In genomic region chr7:8325067-8325466, GRCh38 we compare ENCODE assay signal across 17 cellular contexts.
DNase-seq lines count a peak whose midpoint lies in the region; ATAC-seq lines count a peak whose summit lies in the region.
"Had no signal": no experiment of that assay in that cellular context is flagged by ENCODE, and none has a peak within 500 bp of the region (broad histone marks: within the 10 kb centered on the region; RNA-seq: fewer than 3 reads in every experiment).

No MANE protein-coding gene starts in this region.

- DNase-seq in COLO829 (ENCODE audit: low spot score): peak; percentile 19
- peak; percentile 23 for DNase-seq in LHCN-M2 (ENCODE audit: low read depth)
- peak; percentile 68 for DNase-seq in SW480 (ENCODE audit: low spot score)
- peak; percentile 16 for DNase-seq in epithelial cell of prostate (ENCODE audit: low read depth, low spot score)
- DNase-seq in OCI-M2 (lab: John Stamatoyannopoulos, UW; ENCODE audit: unreplicated experiment): no peak
- DNase-seq in activated naive CD4-positive, alpha-beta T cell treated with anti-CD3 and anti-CD28 coated beads for 36 hours: no peak
- DNase-seq: C1 segment of cervical spinal cord; CD4-positive, alpha-beta T cell; DMS79; GM23248; H7; IMR-90 had no signal

- H3K27ac Mint-ChIP-seq in activated naive CD4-positive, alpha-beta T cell treated with anti-CD3 and anti-CD28 coated beads for 36 hours: no peak overlapping the region
- H3K27ac Mint-ChIP-seq: B cell; CD4-positive, alpha-beta T cell had no signal

- H3K27ac ChIP-seq in epithelial cell of prostate: no peak overlapping the region
- H3K27ac ChIP-seq: GM23248, HL-60 had no signal

- H3K4me3 Mint-ChIP-seq in activated naive CD4-positive, alpha-beta T cell treated with anti-CD3 and anti-CD28 coated beads for 36 hours: no peak overlapping the region
- H3K4me3 Mint-ChIP-seq: B cell; CD4-positive, alpha-beta T cell had no signal

- peaks cover 9% of the 10 kb centered on the region for H3K27me3 Mint-ChIP-seq in activated naive CD4-positive, alpha-beta T cell treated with anti-CD3 and anti-CD28 coated beads for 36 hours (ENCODE audit: low read depth)

- intact Hi-C loops in activated naive CD4-positive, alpha-beta T cell treated with anti-CD3 and anti-CD28 coated beads for 36 hours (cut with micrococcal nuclease): no loop called here

- H3K9me3 Mint-ChIP-seq in activated naive CD4-positive, alpha-beta T cell treated with anti-CD3 and anti-CD28 coated beads for 36 hours: no peaks in the 10 kb centered on the region
- H3K9me3 Mint-ChIP-seq: CD4-positive, alpha-beta T cell had no signal

- H3K4me1 Mint-ChIP-seq in activated naive CD4-positive, alpha-beta T cell treated with anti-CD3 and anti-CD28 coated beads for 36 hours (ENCODE audit: low read depth): no peaks in the 10 kb centered on the region
- H3K4me1 Mint-ChIP-seq: B cell had no signal

- CTCF ChIA-PET in activated naive CD4-positive, alpha-beta T cell treated with anti-CD3 and anti-CD28 coated beads for 36 hours (lab: Charles Lee): no interaction called here

- no peaks in the 10 kb centered on the region for H3K36me3 Mint-ChIP-seq in activated naive CD4-positive, alpha-beta T cell treated with anti-CD3 and anti-CD28 coated beads for 36 hours (ENCODE audit: low read depth)

- no peak for ATAC-seq in HG03135 (IDR thresholded peaks at IDR 0.05; ENCODE audit: unreplicated experiment)
- ATAC-seq in HG03045 (IDR thresholded peaks at IDR 0.05; ENCODE audit: unreplicated experiment): no peak
- ATAC-seq: GM12878 had no signal

Comparison
In these comparisons a context has a peak if more than half of its experiments do, and no peak if none do; other contexts are left out.
1. DNase-seq: peak in COLO829 (single experiment), LHCN-M2 (single experiment), SW480 (single experiment) and epithelial cell of prostate (single experiment); none in OCI-M2 (single experiment) and activated naive CD4-positive, alpha-beta T cell treated with anti-CD3 and anti-CD28 coated beads for 36 hours (single experiment).